ENCODE assay signal across 8 cellular contexts in the genomic region with DNA sequence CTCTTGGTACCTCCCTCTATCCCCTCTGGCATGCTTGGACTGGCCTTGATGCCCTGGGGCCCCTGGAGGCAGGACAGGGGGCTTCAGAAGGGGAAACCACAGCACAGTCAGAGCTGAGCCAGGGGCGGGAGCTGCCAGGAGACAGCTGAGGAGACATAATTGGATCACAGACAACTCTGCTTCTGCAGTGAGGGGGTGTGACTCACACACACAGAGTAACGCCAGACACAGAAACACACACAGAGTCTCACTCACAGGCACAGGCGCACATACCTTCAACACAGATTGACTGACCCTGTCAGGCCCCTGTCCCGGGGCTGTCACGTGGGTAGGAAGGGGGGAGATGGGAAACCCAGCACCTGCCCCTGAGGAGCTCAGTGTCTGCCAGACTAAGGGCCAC.
DNase-seq lines count a peak whose midpoint lies in the region; ATAC-seq lines count a peak whose summit lies in the region.

No MANE protein-coding gene starts in this region.

- ATAC-seq in GM21825 (IDR thresholded peaks at IDR 0.05; ENCODE audit: unreplicated experiment) (no peak), GM18868 (IDR thresholded peaks at IDR 0.05; ENCODE audit: unreplicated experiment) (no peak)

- DNase-seq in DMS 273 (lab: John Stamatoyannopoulos, UW; ENCODE audit: unreplicated experiment) = peak; percentile 23
- no peak for DNase-seq in DMS 273 treated with DMSO at 0.1 percent for 48 hours (lab: John Stamatoyannopoulos, UW)
- DNase-seq in anterior cingulate cortex (lab: John Stamatoyannopoulos, UW) = peak in 39 of 58 donors; percentile 10 to 75 (median 45)
- peak; percentile 95 for DNase-seq in hepatic stellate cell (ENCODE audit: low spot score)
- peak; percentile 77 for DNase-seq in stromal cell of bone marrow (ENCODE audit: low read depth)
- DNase-seq in SIG-M5 (lab: John Stamatoyannopoulos, UW) = no peak

Comparison
In these comparisons a context has a peak if more than half of its experiments do, and no peak if none do; other contexts are left out.
1. DNase-seq: peak in DMS 273 (single experiment), anterior cingulate cortex (39 of 58), hepatic stellate cell (single experiment) and stromal cell of bone marrow (single experiment); none in DMS 273 treated with DMSO at 0.1 percent for 48 hours (single experiment) and SIG-M5 (single experiment).